Comparison of ENCODE assay signal across 8 cellular contexts in genomic region chr20:53677447-53678314, GRCh38.
DNase-seq lines count a peak whose midpoint lies in the region; ATAC-seq and TF ChIP-seq lines count a peak whose summit lies in the region.

No MANE protein-coding gene starts in this region.

- H3K4me3 ChIP-seq in Loucy (ENCODE audit: low read length, poor library complexity, severe bottlenecking) (peak overlapping the region; percentile 64), right atrium auricular region (no peak overlapping the region)

- H3K36me3 ChIP-seq in Loucy (ENCODE audit: insufficient read depth, low read length) (no peaks in the 10 kb centered on the region), right atrium auricular region (no peaks in the 10 kb centered on the region)

- peak overlapping the region; percentile 63 for H3K9ac ChIP-seq in Loucy (ENCODE audit: low read depth, low read length, poor library complexity, severe bottlenecking)

- intact Hi-C loops in activated CD4-positive, alpha-beta T cell treated with anti-CD3 and anti-CD28 coated beads, Interleukin-2, amount 10 ng/mL, durations not matched to agents 24 days and 14 days (cut with micrococcal nuclease): loop anchor here (2.0 kb wide), 1 partner anchor 17 kb away; no protein-coding TSS in a partner anchor

- H2AFZ ChIP-seq in Loucy (ENCODE audit: low read length): peak overlapping the region; percentile 91

- H3K9me3 Mint-ChIP-seq in activated CD4-positive, alpha-beta T cell treated with anti-CD3 and anti-CD28 coated beads, Interleukin-2, amount 10 ng/mL, durations not matched to agents 24 days and 14 days: no peaks in the 10 kb centered on the region

- H3K9me2 ChIP-seq in Loucy (replicated peaks; ENCODE audit: low read depth, low read length): no peaks in the 10 kb centered on the region

- no peaks in the 10 kb centered on the region for H3K9me3 ChIP-seq in Loucy (ENCODE audit: insufficient read depth, low read depth, low read length)
- no peaks in the 10 kb centered on the region for H3K9me3 ChIP-seq in right atrium auricular region

- TF ChIP-seq CTCF in Loucy (conservative IDR thresholded peaks at IDR 0.05; ENCODE audit: low read length) (no peak), right atrium auricular region (IDR thresholded peaks at IDR 0.05) (no peak)

- H3K27me3 Mint-ChIP-seq in activated CD4-positive, alpha-beta T cell treated with anti-CD3 and anti-CD28 coated beads, Interleukin-2, amount 10 ng/mL, durations not matched to agents 24 days and 14 days: no peaks in the 10 kb centered on the region

- no peaks in the 10 kb centered on the region for H3K79me2 ChIP-seq in Loucy (ENCODE audit: insufficient read depth, low read length)

- peaks cover 17% of the 10 kb centered on the region for H3K4me1 Mint-ChIP-seq in activated CD4-positive, alpha-beta T cell treated with anti-CD3 and anti-CD28 coated beads, Interleukin-2, amount 10 ng/mL, durations not matched to agents 24 days and 14 days

- peaks cover 30% of the 10 kb centered on the region for H3K4me1 ChIP-seq in Loucy (ENCODE audit: insufficient read depth, low read length, poor library complexity, severe bottlenecking)
- peaks cover 0 to 29% of the 10 kb centered on the region in 2 donors for H3K4me1 ChIP-seq in right atrium auricular region

- ATAC-seq in stimulated activated naive CD8-positive, alpha-beta T cell treated with anti-CD3 and anti-CD28 coated beads, Interleukin-15, Interleukin-2, amounts not matched to agents 100 U/mL and 50 U/mL, for 24 hours: peak; percentile 65
- no peak for ATAC-seq in GM19452 (IDR thresholded peaks at IDR 0.05; ENCODE audit: unreplicated experiment)
- ATAC-seq in GM21526 (IDR thresholded peaks at IDR 0.05; ENCODE audit: low FRiP score, unreplicated experiment): no peak

- peak overlapping the region; percentile 53 to 69 for H3K27ac ChIP-seq in right atrium auricular region

- H3K36me3 Mint-ChIP-seq in activated CD4-positive, alpha-beta T cell treated with anti-CD3 and anti-CD28 coated beads, Interleukin-2, amount 10 ng/mL, durations not matched to agents 24 days and 14 days (ENCODE audit: low read depth): no peaks in the 10 kb centered on the region

- H3K4me3 Mint-ChIP-seq in activated CD4-positive, alpha-beta T cell treated with anti-CD3 and anti-CD28 coated beads, Interleukin-2, amount 10 ng/mL, durations not matched to agents 24 days and 14 days: peak overlapping the region; percentile 68

- H3K27me3 ChIP-seq in Loucy (ENCODE audit: insufficient read depth, low read length, poor library complexity, severe bottlenecking) (no peaks in the 10 kb centered on the region), right atrium auricular region (no peaks in the 10 kb centered on the region)

- peak overlapping the region; percentile 86 for H3K27ac Mint-ChIP-seq in activated CD4-positive, alpha-beta T cell treated with anti-CD3 and anti-CD28 coated beads, Interleukin-2, amount 10 ng/mL, durations not matched to agents 24 days and 14 days

- DNase-seq in activated CD4-positive, alpha-beta T cell treated with anti-CD3 and anti-CD28 coated beads, Interleukin-2, amount 10 ng/mL, durations not matched to agents 24 days and 14 days: peak; percentile 80
- DNase-seq in right atrium auricular region (ENCODE audit: low spot score) (no peak), NCI-H187 (lab: John Stamatoyannopoulos, UW) (no peak), NCI-H1048 (lab: John Stamatoyannopoulos, UW) (no peak)
- DNase-seq in stimulated activated naive CD8-positive, alpha-beta T cell treated with anti-CD3 and anti-CD28 coated beads, Interleukin-15, Interleukin-2, amounts not matched to agents 100 U/mL and 50 U/mL, for 24 hours: peak; percentile 60

- no peaks in the 10 kb centered on the region; the same call in 1 of the 2 replicates for H3F3A ChIP-seq in Loucy (ENCODE audit: low read depth)

- no peaks in the 10 kb centered on the region for H4K20me1 ChIP-seq in Loucy (ENCODE audit: insufficient read depth, low read length, poor library complexity, severe bottlenecking)

- H3K4me2 ChIP-seq in Loucy (ENCODE audit: low read depth, low read length, poor library complexity, severe bottlenecking): peak overlapping the region; percentile 62

Comparison
In these comparisons a context has a peak if more than half of its experiments do, and no peak if none do; other contexts are left out.
1. DNase-seq: peak in activated CD4-positive, alpha-beta T cell treated with anti-CD3 and anti-CD28 coated beads, Interleukin-2, amount 10 ng/mL, durations not matched to agents 24 days and 14 days (single experiment) and stimulated activated naive CD8-positive, alpha-beta T cell treated with anti-CD3 and anti-CD28 coated beads, Interleukin-15, Interleukin-2, amounts not matched to agents 100 U/mL and 50 U/mL, for 24 hours (single experiment); none in right atrium auricular region (single experiment), NCI-H187 (0 of 2) and NCI-H1048 (single experiment).